8 cellular contexts compared by ENCODE assay signal in genomic region chr10:110919349-110919931, GRCh38. TPM values are rescaled to one million over a fixed set of nuclear protein-coding genes. Genes with fewer than 3 reads are reported as not detected.
DNase-seq lines count a peak whose midpoint lies in the region; ATAC-seq and TF ChIP-seq lines count a peak whose summit lies in the region.

Gene SHOC2, plus strand, starts transcription at chr10:110919604. Its CDS starts 44,755 bp downstream, at chr10:110964359.

- peaks cover 22 to 50% (median 48%) of the 10 kb centered on the region in 4 donors for H3K4me1 ChIP-seq in esophagus muscularis mucosa
- H3K4me1 ChIP-seq in suprapubic skin, result peaks cover 39% of the 10 kb centered on the region

- 2% methylated on average over 35 of the region's 61 CpGs for WGBS in esophagus muscularis mucosa
- WGBS in suprapubic skin, result 0% methylated on average over 20 of the region's 61 CpGs

- H3K4me3 Mint-ChIP-seq in activated T-cell treated with anti-CD3 and anti-CD28 coated beads, Interleukin-2, amount 50 U/mL, for 4 hours, result peak within 1 kb of the TSS; percentile 94
- H3K4me3 Mint-ChIP-seq in neural crest cell, result peak within 1 kb of the TSS; percentile 100

- H3K27ac Mint-ChIP-seq in neural crest cell (ENCODE audit: unreplicated experiment), result peak within 1 kb of the TSS; percentile 99

- H3K36me3 ChIP-seq in H7 (replicated peaks; ENCODE audit: control insufficient read depth, insufficient read depth, low read length) (peaks cover 2% of the 10 kb centered on the region; the same call in 1 of the 2 replicates), esophagus muscularis mucosa (peaks cover 0 to 6% (median 0%) of the 10 kb centered on the region in 4 donors), suprapubic skin (no peaks in the 10 kb centered on the region)

- H3K27me3 ChIP-seq in H7 (ENCODE audit: control insufficient read depth, insufficient read depth, low read length) (no peaks in the 10 kb centered on the region), esophagus muscularis mucosa (no peaks in the 10 kb centered on the region), suprapubic skin (no peaks in the 10 kb centered on the region)

- TF ChIP-seq EP300 in esophagus muscularis mucosa (IDR thresholded peaks at IDR 0.05) (no peak), suprapubic skin (IDR thresholded peaks at IDR 0.05) (no peak)

- TF ChIP-seq CTCF in GM12865 (IDR thresholded peaks at IDR 0.05; ENCODE audit: insufficient read depth, low read depth, low read length, missing control alignments) (peak; percentile 18), esophagus muscularis mucosa (IDR thresholded peaks at IDR 0.05) (peak in 1 of 3 experiments; percentile 27), neural crest cell (conservative IDR thresholded peaks at IDR 0.05) (no peak), suprapubic skin (IDR thresholded peaks at IDR 0.05) (peak in 1 of 2 donors; percentile 44)

- peaks cover 7% of the 10 kb centered on the region for H3K36me3 Mint-ChIP-seq in activated T-cell treated with anti-CD3 and anti-CD28 coated beads, Interleukin-2, amount 50 U/mL, for 4 hours (ENCODE audit: insufficient read depth)
- H3K36me3 Mint-ChIP-seq in neural crest cell (ENCODE audit: low read depth), result no peaks in the 10 kb centered on the region

- peak within 1 kb of the TSS; percentile 98 to 99 (median 98) for H3K27ac ChIP-seq in esophagus muscularis mucosa (replicated peaks in 1 of 4)
- H3K27ac ChIP-seq in suprapubic skin, result peak within 1 kb of the TSS; percentile 99

- peak within 1 kb of the TSS; percentile 96 for H3K4me3 ChIP-seq in GM12865 (ENCODE audit: low read depth, low read length)
- peak within 1 kb of the TSS; percentile 81 for H3K4me3 ChIP-seq in H7 (ENCODE audit: insufficient read depth, low read depth, low read length)
- H3K4me3 ChIP-seq in esophagus muscularis mucosa, result peak within 1 kb of the TSS; percentile 79 to 92 (median 88)
- peak within 1 kb of the TSS; percentile 86 for H3K4me3 ChIP-seq in suprapubic skin

- DNase-seq in GM12865 (ENCODE audit: low read depth), result peak; percentile 100
- DNase-seq in H7, result peak; percentile 87
- DNase-seq in NCI-H2227 (lab: John Stamatoyannopoulos, UW; ENCODE audit: unreplicated experiment), result peak; percentile 68
- peak; percentile 97 for DNase-seq in activated T-cell treated with anti-CD3 and anti-CD28 coated beads, Interleukin-2, amount 50 U/mL, for 4 hours
- no peak for DNase-seq in esophagus muscularis mucosa (ENCODE audit: extremely low spot score)
- peak; percentile 90 for DNase-seq in neural crest cell (ENCODE audit: low read depth, low spot score)
- peak; percentile 100 for DNase-seq in suprapubic skin (ENCODE audit: low spot score in 2 of 2)

- H3K9me3 ChIP-seq in esophagus muscularis mucosa (no peaks in the 10 kb centered on the region), suprapubic skin (no peaks in the 10 kb centered on the region)

- peak; percentile 59 to 96 for ATAC-seq in activated T-cell treated with anti-CD3 and anti-CD28 coated beads, Interleukin-2, amount 50 U/mL, for 4 hours
- ATAC-seq in HG02870 (IDR thresholded peaks at IDR 0.05; ENCODE audit: unreplicated experiment), result no peak

- intact Hi-C loops in esophagus muscularis mucosa (cut with DNase I), result loop anchor here (5.0 kb wide), 1 partner anchor 47 kb away; the partner anchor contains the start of gene PDCD4

- H3K9me3 Mint-ChIP-seq in activated T-cell treated with anti-CD3 and anti-CD28 coated beads, Interleukin-2, amount 50 U/mL, for 4 hours, result no peaks in the 10 kb centered on the region
- H3K9me3 Mint-ChIP-seq in neural crest cell, result no peaks in the 10 kb centered on the region

- TF ChIP-seq POLR2A in esophagus muscularis mucosa (IDR thresholded peaks at IDR 0.05; ENCODE audit: low read depth) (peak; percentile 73), suprapubic skin (IDR thresholded peaks at IDR 0.05) (peak in 1 of 2 donors; percentile 54)

- peaks cover 42% of the 10 kb centered on the region for H3K4me1 Mint-ChIP-seq in activated T-cell treated with anti-CD3 and anti-CD28 coated beads, Interleukin-2, amount 50 U/mL, for 4 hours (ENCODE audit: low read depth)
- peaks cover 41% of the 10 kb centered on the region for H3K4me1 Mint-ChIP-seq in neural crest cell

- H3K27me3 Mint-ChIP-seq in activated T-cell treated with anti-CD3 and anti-CD28 coated beads, Interleukin-2, amount 50 U/mL, for 4 hours (ENCODE audit: low read depth), result no peaks in the 10 kb centered on the region
- H3K27me3 Mint-ChIP-seq in neural crest cell (ENCODE audit: low read depth), result no peaks in the 10 kb centered on the region

RNA-seq across cellular contexts. Expression of gene SHOC2, which starts in this region (rescaled TPM):
- 17.5 and 19.3 TPM in 2 replicates for total RNA-seq in H7 (2014; rRNA removed; shearing (Covaris generic))
- 10 to 100 TPM; 33.0 to 43.3 (median 41.8) TPM for total RNA-seq in activated T-cell treated with anti-CD3 and anti-CD28 coated beads, Interleukin-2, amount 50 U/mL, for 4 hours
- total RNA-seq in esophagus muscularis mucosa (10 to 100 TPM; 45.7 to 72.7 (median 55.3) TPM), neural crest cell (30.1 and 34.9 TPM in 2 replicates), suprapubic skin (10 to 100 TPM; 33.8 to 80.8 (median 40.8) TPM)
